Comparison of ENCODE assay signal across 8 cellular contexts in the genomic region with DNA sequence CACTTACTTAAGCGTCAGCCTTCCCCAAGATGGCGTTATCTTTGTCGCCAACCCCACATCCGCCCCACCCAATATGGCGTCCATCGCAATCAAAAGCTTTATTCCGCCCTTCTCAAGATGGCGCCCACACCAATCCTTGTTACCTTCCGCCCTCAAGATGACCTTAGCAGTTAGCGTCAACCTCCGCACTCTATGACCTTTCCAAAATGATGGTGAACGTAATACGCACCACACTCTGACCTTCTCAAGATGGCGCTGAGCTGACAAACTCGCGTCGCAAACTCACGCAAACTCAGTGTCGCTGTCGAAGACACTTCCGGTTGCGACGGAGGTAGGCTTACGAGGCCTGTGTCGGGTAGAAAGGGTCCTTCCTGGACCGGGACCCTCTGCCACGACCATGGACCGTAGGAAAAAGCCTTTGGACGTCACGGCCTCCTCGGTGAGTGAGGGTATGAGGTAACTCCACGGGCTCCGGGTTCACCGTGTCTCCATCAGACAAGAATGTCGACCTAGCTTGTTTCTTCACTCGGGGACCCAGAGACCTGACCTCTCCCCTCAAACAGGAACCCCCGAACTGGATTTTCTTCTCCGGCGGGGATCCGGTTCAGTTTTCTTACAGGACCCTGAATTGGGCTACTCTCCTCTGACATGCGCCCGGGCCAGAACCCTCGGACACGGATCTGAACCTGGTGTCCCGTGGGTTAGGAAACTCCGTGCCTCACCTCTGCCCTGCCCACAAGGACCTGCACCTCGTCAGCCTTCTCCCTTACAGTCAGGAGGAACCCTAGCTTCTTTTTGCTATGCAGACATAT. TPM values are rescaled to one million over a fixed set of nuclear protein-coding genes. Genes with fewer than 3 reads are reported as not detected.
DNase-seq lines count a peak whose midpoint lies in the region; ATAC-seq and TF ChIP-seq lines count a peak whose summit lies in the region.

Gene CCDC174 (plus strand): TSS at position 323 of the 812 bp plus-strand sequence. CDS start 75 bp downstream, at position 398.

- CTCF ChIA-PET in Panc1 (lab: Charles Lee) = interaction anchor here (0.7 kb wide), 2 partner anchors 130 to 137 kb away, joined by 3 read pairs; no protein-coding TSS in a partner anchor

- TF ChIP-seq CTCF in Panc1 (IDR thresholded peaks at IDR 0.05) = no peak

- peak; percentile 98 for ATAC-seq in GM21723 (IDR thresholded peaks at IDR 0.05; ENCODE audit: unreplicated experiment)
- peak; percentile 99 for ATAC-seq in Panc1
- ATAC-seq in activated T-cell treated with anti-CD3 and anti-CD28 coated beads, Interleukin-2, amount 50 U/mL, for 4 hours = peak; percentile 98 to 99
- peak; percentile 100 for ATAC-seq in esophagus mucosa

- DNase-seq in DMS53 (lab: John Stamatoyannopoulos, UW) (peak; percentile 95), KG1 (lab: John Stamatoyannopoulos, UW) (peak; percentile 98), Panc1 (ENCODE audit: low read depth, low spot score) (peak; percentile 99)
- peak; percentile 88 for DNase-seq in activated T-cell treated with anti-CD3 and anti-CD28 coated beads, Interleukin-2, amount 50 U/mL, for 4 hours
- peak; percentile 85 for DNase-seq in stimulated activated CD8-positive, alpha-beta memory T cell treated with anti-CD3 and anti-CD28 coated beads, Interleukin-7, amount 100 ng/mL, for 24 hours (ENCODE audit: low read depth)

- no peaks in the 10 kb centered on the region for H3K27me3 Mint-ChIP-seq in activated T-cell treated with anti-CD3 and anti-CD28 coated beads, Interleukin-2, amount 50 U/mL, for 4 hours (ENCODE audit: low read depth)

- intact Hi-C loops in Panc1 (cut with micrococcal nuclease; ENCODE audit: unreplicated experiment) = no loop called here

- POLR2A ChIA-PET in Panc1 (lab: Charles Lee) = interaction anchor here (0.6 to 1.1 kb wide), 5 partner anchors 85 to 1405 kb away, joined by 4 to 5 read pairs (median 4); no protein-coding TSS in a partner anchor

- H3K9me3 ChIP-seq in Panc1 (ENCODE audit: control insufficient read depth, insufficient read depth, low read depth, low read length) = no peaks in the 10 kb centered on the region
- H3K9me3 ChIP-seq in muscle layer of colon (ENCODE audit: low read length) = no peaks in the 10 kb centered on the region

- H3K4me3 ChIP-seq in Panc1 (ENCODE audit: low read depth in 2 of 2, low read length in 2 of 2) = peak within 1 kb of the TSS; percentile 75 to 96
- H3K4me3 ChIP-seq in muscle layer of colon (ENCODE audit: low read depth in 1 of 2, low read length in 2 of 2) = peak within 1 kb of the TSS; percentile 80 to 90

- peak within 1 kb of the TSS; percentile 98 for H3K4me3 Mint-ChIP-seq in activated T-cell treated with anti-CD3 and anti-CD28 coated beads, Interleukin-2, amount 50 U/mL, for 4 hours

- H3K9ac ChIP-seq in muscle layer of colon (ENCODE audit: low read length) = peak within 1 kb of the TSS; percentile 87

- no peaks in the 10 kb centered on the region for H3K9me3 Mint-ChIP-seq in activated T-cell treated with anti-CD3 and anti-CD28 coated beads, Interleukin-2, amount 50 U/mL, for 4 hours

- H3K4me1 Mint-ChIP-seq in activated T-cell treated with anti-CD3 and anti-CD28 coated beads, Interleukin-2, amount 50 U/mL, for 4 hours (ENCODE audit: low read depth) = peaks cover 40% of the 10 kb centered on the region

- H3K36me3 ChIP-seq in Panc1 (ENCODE audit: control insufficient read depth, insufficient read depth, low read length) (peaks cover 17% of the 10 kb centered on the region), muscle layer of colon (ENCODE audit: insufficient read depth, low read length) (peaks cover 21% of the 10 kb centered on the region)

- H3K27ac ChIP-seq in Panc1 (ENCODE audit: low read length) (peak within 1 kb of the TSS; percentile 88), muscle layer of colon (ENCODE audit: low read depth, low read length) (peak within 1 kb of the TSS; percentile 83)

- BruUV-seq in Panc1 (replicated peaks; lab: Mats Ljungman, UMichigan) = TSS peak; percentile 88

- H3K4me1 ChIP-seq in Panc1 (ENCODE audit: control insufficient read depth, insufficient read depth, low read length) = peaks cover 18% of the 10 kb centered on the region
- H3K4me1 ChIP-seq in muscle layer of colon (ENCODE audit: insufficient read depth, low read length) = peaks cover 20% of the 10 kb centered on the region

- in situ Hi-C loops in Panc1 (cut with HindIII; ENCODE audit: low pct_unique_long_range_greater_than_20kb, low sequenced_read_pairs) = no loop called here

- H3K36me3 Mint-ChIP-seq in activated T-cell treated with anti-CD3 and anti-CD28 coated beads, Interleukin-2, amount 50 U/mL, for 4 hours (ENCODE audit: insufficient read depth) = peaks cover 13% of the 10 kb centered on the region

- H3K27me3 ChIP-seq in Panc1 (ENCODE audit: control insufficient read depth, insufficient read depth, low read length) (no peaks in the 10 kb centered on the region), muscle layer of colon (ENCODE audit: control insufficient read depth in 1 of 2, insufficient read depth in 2 of 2, low read length in 2 of 2) (no peaks in the 10 kb centered on the region)

RNA-seq across cellular contexts. Expression of gene CCDC174, which starts in this region (rescaled TPM):
- total RNA-seq in Panc1 (2021; ENCODE audit: unreplicated experiment) (10.6 TPM), esophagus mucosa (9.9 TPM)
- 5.9 TPM for polyA plus RNA-seq in Panc1 (2012; ENCODE audit: insufficient read length)
- 10 to 100 TPM; 13.7 to 18.2 (median 15.4) TPM for total RNA-seq in activated T-cell treated with anti-CD3 and anti-CD28 coated beads, Interleukin-2, amount 50 U/mL, for 4 hours

Comparison
In these comparisons a context has a peak if more than half of its experiments do, and no peak if none do; other contexts are left out.
1. Peak in every context shown above with its lines: DNase-seq, ATAC-seq, H3K4me3 ChIP-seq and H3K27ac ChIP-seq.